Comparison of ENCODE assay signal across 20 cellular contexts in genomic region chr9:124877383-124877782, GRCh38. TPM values are rescaled to one million over a fixed set of nuclear protein-coding genes. Genes with fewer than 3 reads are reported as not detected.
A peak's percentile ranks its signal among the peaks of the same experiment; 100 is the strongest.
DNase-seq lines count a peak whose midpoint lies in the region; ATAC-seq, FAIRE-seq and TF ChIP-seq lines count a peak whose summit lies in the region.
"Had no signal": no experiment of that assay in that cellular context is flagged by ENCODE, and none has a peak within 500 bp of the region (broad histone marks: within the 10 kb centered on the region; RNA-seq: fewer than 3 reads in every experiment).

No MANE protein-coding gene starts in this region.

- TF ChIP-seq CTCF in kidney (IDR thresholded peaks at IDR 0.05; ENCODE audit: borderline replicate concordance, extremely low read depth, insufficient read depth), result no peak

- H3K4me3 ChIP-seq in Karpas-422 (ENCODE audit: low read length), result no peak overlapping the region
- H3K4me3 ChIP-seq in kidney (ENCODE audit: low read length in 2 of 2), result no peak overlapping the region
- H3K4me3 ChIP-seq: Peyer's patch, SK-N-MC had no signal

- no peak for FAIRE-seq in kidney (lab: Jason Lieb, UNC)
- FAIRE-seq: G401.6 had no signal

- H3K27ac Mint-ChIP-seq in stimulated activated naive CD8-positive, alpha-beta T cell treated with anti-CD3 and anti-CD28 coated beads, Interleukin-15, Interleukin-2, amounts not matched to agents 100 ng/mL and 50 ng/mL, for 24 hours, result peak overlapping the region; percentile 12

- no peaks in the 10 kb centered on the region for H3K9me3 ChIP-seq in Karpas-422 (ENCODE audit: low read length)
- H3K9me3 ChIP-seq in kidney (ENCODE audit: control insufficient read depth in 1 of 2, low read length in 2 of 2), result no peaks in the 10 kb centered on the region
- H3K9me3 ChIP-seq: Peyer's patch had no signal

- H3K27ac ChIP-seq in Karpas-422 (ENCODE audit: low read length) (peak overlapping the region; percentile 36; the same call in 1 of the 2 replicates), kidney (ENCODE audit: low read depth in 2 of 2, low read length in 2 of 2) (no peak overlapping the region)
- H3K27ac ChIP-seq: C4-2B, Peyer's patch, SK-N-MC had no signal

- H3K79me2 ChIP-seq in Karpas-422 (ENCODE audit: low read length), result peaks cover 28% of the 10 kb centered on the region

- H3K9me2 ChIP-seq in Karpas-422 (replicated peaks; ENCODE audit: insufficient read depth, low read length), result no peaks in the 10 kb centered on the region

- no peak for DNase-seq in stimulated activated naive CD8-positive, alpha-beta T cell treated with anti-CD3 and anti-CD28 coated beads, Interleukin-15, Interleukin-2, amounts not matched to agents 100 U/mL and 50 U/mL, for 24 hours
- DNase-seq in Karpas-422, result no peak
- DNase-seq in kidney, result peak; percentile 25
- no peak for DNase-seq in MV-4-11 (lab: John Stamatoyannopoulos, UW)
- no peak for DNase-seq in NCI-H446 treated with DMSO at 0.1 percent for 48 hours (lab: John Stamatoyannopoulos, UW)
- no peak for DNase-seq in activated CD4-positive, alpha-beta T cell treated with anti-CD3 and anti-CD28 coated beads for 1 hour
- DNase-seq: ACHN, H7, NCI-H1092, NCI-H1436 treated with DMSO at 0.1 percent for 48 hours, NCI-H2029 treated with DMSO at 0.1 percent for 48 hours, NCI-H2171, Peyer's patch, SHP77 had no signal

- ATAC-seq in stimulated activated naive CD8-positive, alpha-beta T cell treated with anti-CD3 and anti-CD28 coated beads, Interleukin-15, Interleukin-2, amounts not matched to agents 100 U/mL and 50 U/mL, for 24 hours, result no peak

- H3K4me1 ChIP-seq in Karpas-422 (ENCODE audit: low read length), result peaks cover 47% of the 10 kb centered on the region
- H3K4me1 ChIP-seq in kidney (ENCODE audit: control insufficient read depth in 1 of 2, insufficient read depth in 1 of 2, low read depth in 1 of 2, low read length in 2 of 2), result no peaks in the 10 kb centered on the region

- H2AFZ ChIP-seq in Karpas-422 (ENCODE audit: low read length), result no peak overlapping the region

- no peak overlapping the region for H3K4me3 Mint-ChIP-seq in stimulated activated naive CD8-positive, alpha-beta T cell treated with anti-CD3 and anti-CD28 coated beads, Interleukin-15, Interleukin-2, amounts not matched to agents 100 ng/mL and 50 ng/mL, for 24 hours

- H4K20me1 ChIP-seq in Karpas-422 (ENCODE audit: insufficient read depth, low read depth, low read length), result peaks cover 29% of the 10 kb centered on the region

- H3K36me3 ChIP-seq in Karpas-422 (ENCODE audit: insufficient read depth, low read length), result peaks cover 54% of the 10 kb centered on the region
- peaks cover 32 to 49% of the 10 kb centered on the region in 2 donors for H3K36me3 ChIP-seq in kidney (ENCODE audit: control insufficient read depth in 1 of 2, insufficient read depth in 2 of 2, low read length in 2 of 2)

- H3K4me2 ChIP-seq in Karpas-422 (ENCODE audit: low read depth, low read length, poor library complexity, severe bottlenecking), result no peak overlapping the region

- intact Hi-C loops in kidney (cut with DNase I), result no loop called here

- H3K27me3 ChIP-seq in Karpas-422 (ENCODE audit: low read length), result no peaks in the 10 kb centered on the region
- H3K27me3 ChIP-seq: Peyer's patch had no signal

- H3K9me3 Mint-ChIP-seq in stimulated activated naive CD8-positive, alpha-beta T cell treated with anti-CD3 and anti-CD28 coated beads, Interleukin-15, Interleukin-2, amounts not matched to agents 100 ng/mL and 50 ng/mL, for 24 hours, result no peaks in the 10 kb centered on the region

- H3K27me3 Mint-ChIP-seq in stimulated activated naive CD8-positive, alpha-beta T cell treated with anti-CD3 and anti-CD28 coated beads, Interleukin-15, Interleukin-2, amounts not matched to agents 100 ng/mL and 50 ng/mL, for 24 hours, result no peaks in the 10 kb centered on the region

- H3K9ac ChIP-seq in Karpas-422 (ENCODE audit: low read length) (no peak overlapping the region), kidney (ENCODE audit: low read length in 2 of 2) (no peak overlapping the region)

- H3K4me1 Mint-ChIP-seq in stimulated activated naive CD8-positive, alpha-beta T cell treated with anti-CD3 and anti-CD28 coated beads, Interleukin-15, Interleukin-2, amounts not matched to agents 100 ng/mL and 50 ng/mL, for 24 hours (ENCODE audit: low read depth), result peaks cover 17% of the 10 kb centered on the region

- peaks cover 67% of the 10 kb centered on the region for H3K36me3 Mint-ChIP-seq in stimulated activated naive CD8-positive, alpha-beta T cell treated with anti-CD3 and anti-CD28 coated beads, Interleukin-15, Interleukin-2, amounts not matched to agents 100 ng/mL and 50 ng/mL, for 24 hours (ENCODE audit: low read depth)

RNA-seq across cellular contexts. Expression of gene ARPC5L, which starts 15.5 kb away (rescaled TPM):
- total RNA-seq in Karpas-422 (2014; rRNA removed; shearing (Covaris generic); ENCODE audit: low replicate concordance), result 56.8 and 124 TPM in 2 replicates
- total RNA-seq in kidney, result 31.7 TPM
- 52.7 TPM for polyA plus RNA-seq in kidney (ENCODE audit: insufficient read depth, low read depth, low replicate concordance)

RNA-seq across cellular contexts. Expression of gene RPL35, which starts 15.6 kb away (rescaled TPM):
- 3,451 and 4,363 TPM in 2 replicates for total RNA-seq in Karpas-422 (2014; rRNA removed; shearing (Covaris generic); ENCODE audit: low replicate concordance)
- total RNA-seq in kidney, result 910 TPM
- polyA plus RNA-seq in kidney (ENCODE audit: insufficient read depth, low read depth, low replicate concordance), result 2,355 TPM

RNA-seq across cellular contexts. Expression of gene WDR38, which starts 24.1 kb away (rescaled TPM):
- not detected in 2 replicates for total RNA-seq in Karpas-422 (2014; rRNA removed; shearing (Covaris generic); ENCODE audit: low replicate concordance)
- total RNA-seq in kidney, result 0.31 TPM
- polyA plus RNA-seq in kidney (ENCODE audit: insufficient read depth, low read depth, low replicate concordance), result not detected
- total RNA-seq: H7, HT-29, MCF 10A, Peyer's patch had no signal
